ENCODE assay signal across 13 cellular contexts in genomic region chr12:78293039-78293686, GRCh38.
A peak's percentile ranks its signal among the peaks of the same experiment; 100 is the strongest.
DNase-seq lines count a peak whose midpoint lies in the region; ATAC-seq and TF ChIP-seq lines count a peak whose summit lies in the region.
"Had no signal": no experiment of that assay in that cellular context is flagged by ENCODE, and none has a peak within 500 bp of the region (broad histone marks: within the 10 kb centered on the region; RNA-seq: fewer than 3 reads in every experiment).

No MANE protein-coding gene starts in this region.

- peak overlapping the region; percentile 30 for H2AFZ ChIP-seq in osteoblast (ENCODE audit: low read length)

- no peaks in the 10 kb centered on the region for H3K36me3 ChIP-seq in osteoblast (ENCODE audit: insufficient read depth, low read length)
- H3K36me3 ChIP-seq: WERI-Rb-1 had no signal

- H3K27ac ChIP-seq in osteoblast (ENCODE audit: low read depth, low read length): no peak overlapping the region
- H3K27ac ChIP-seq: WERI-Rb-1 had no signal

- DNase-seq in EL (peak; percentile 62), NCI-H69 (lab: John Stamatoyannopoulos, UW) (peak; percentile 41), fibroblast of mammary gland (ENCODE audit: low read depth) (peak; percentile 79), osteoblast (ENCODE audit: insufficient read length, low spot score, missing footprints) (peak; percentile 38), GM10266 (ENCODE audit: extremely low spot score) (no peak), NCI-H82 treated with DMSO at 0.1 percent for 48 hours (lab: John Stamatoyannopoulos, UW; ENCODE audit: unreplicated experiment) (no peak)
- DNase-seq in activated T-cell treated with anti-CD3 and anti-CD28 coated beads, Interleukin-2, amount 50 U/mL, for 1 hour: no peak
- DNase-seq: activated CD8-positive, alpha-beta memory T cell treated with anti-CD3 and anti-CD28 coated beads, Interleukin-2, amount 10 ng/mL, durations not matched to agents 7 days and 5 days; CD4-positive, CD25-positive, alpha-beta regulatory T cell; foreskin melanocyte; WERI-Rb-1 had no signal

- no peaks in the 10 kb centered on the region for H3K27me3 ChIP-seq in osteoblast (ENCODE audit: insufficient read depth, low read length)

- H3K79me2 ChIP-seq in osteoblast (ENCODE audit: insufficient read depth, low read length): no peaks in the 10 kb centered on the region

- H3K4me3 ChIP-seq in fibroblast of mammary gland (ENCODE audit: control insufficient read depth, low read depth, low read length) (no peak overlapping the region), osteoblast (ENCODE audit: insufficient read depth, low read length) (no peak overlapping the region)

- TF ChIP-seq CTCF in fibroblast of mammary gland (conservative IDR thresholded peaks at IDR 0.05; ENCODE audit: control insufficient read depth, insufficient read depth, low read depth, low read length) (no peak), osteoblast (IDR thresholded peaks at IDR 0.05; ENCODE audit: extremely low read depth, low read depth, low read length) (no peak), GM10266 (IDR thresholded peaks at IDR 0.05; ENCODE audit: control insufficient read depth, insufficient read depth, low read depth, missing control alignments) (no peak)

- H3K4me2 ChIP-seq in osteoblast (ENCODE audit: insufficient read depth, low read length): no peak overlapping the region

- H3K4me1 ChIP-seq in osteoblast (ENCODE audit: insufficient read depth, low read length): peaks cover 32% of the 10 kb centered on the region

- H4K20me1 ChIP-seq in osteoblast (ENCODE audit: insufficient read depth, low read length): no peaks in the 10 kb centered on the region

- H3K9me3 ChIP-seq in osteoblast (ENCODE audit: low read depth, low read length): no peaks in the 10 kb centered on the region

- no peak for ATAC-seq in GM18520 (IDR thresholded peaks at IDR 0.05; ENCODE audit: unreplicated experiment)
- ATAC-seq: activated CD8-positive, alpha-beta memory T cell treated with anti-CD3 and anti-CD28 coated beads, Interleukin-2, amount 10 ng/mL, durations not matched to agents 7 days and 5 days; sciatic nerve had no signal

Comparison
In these comparisons a context has a peak if more than half of its experiments do, and no peak if none do; other contexts are left out.
1. DNase-seq: peak in EL (single experiment), NCI-H69 (single experiment), fibroblast of mammary gland (single experiment) and osteoblast (single experiment); none in activated T-cell treated with anti-CD3 and anti-CD28 coated beads, Interleukin-2, amount 50 U/mL, for 1 hour (single experiment), GM10266 (single experiment) and NCI-H82 treated with DMSO at 0.1 percent for 48 hours (single experiment).